ENCODE assay signal across 20 cellular contexts in the genomic region with DNA sequence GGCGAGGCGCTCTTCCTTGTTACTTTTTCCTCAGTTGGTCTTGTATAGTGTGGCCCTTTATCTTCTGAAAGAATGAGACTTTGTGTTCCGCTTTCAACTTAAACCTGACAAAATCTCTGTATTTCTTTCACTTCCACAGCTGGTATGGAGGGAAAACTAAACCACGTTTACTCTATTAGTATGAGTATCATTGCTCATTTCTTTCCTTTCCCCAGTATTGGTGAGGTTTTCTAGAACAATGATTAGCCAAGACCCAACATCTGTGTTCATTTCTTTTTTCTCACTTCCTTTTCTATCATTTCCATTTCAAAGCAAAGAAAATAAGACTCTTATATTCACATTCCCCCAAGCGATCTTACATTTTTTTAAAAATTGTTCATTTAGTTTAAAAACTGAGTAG.
DNase-seq lines count a peak whose midpoint lies in the region; ATAC-seq, FAIRE-seq and TF ChIP-seq lines count a peak whose summit lies in the region.
"Had no signal": no experiment of that assay in that cellular context is flagged by ENCODE, and none has a peak within 500 bp of the region (broad histone marks: within the 10 kb centered on the region; RNA-seq: fewer than 3 reads in every experiment).

No MANE protein-coding gene starts in this region.

- 33% methylated on average over 5 of the region's 5 CpGs for WGBS in GM12878 (ENCODE audit: insufficient coverage, insufficient replicate concordance, low lambda C conversion rate, missing lambda C conversion rate)

- H3K79me2 ChIP-seq in GM12878 (ENCODE audit: control insufficient read depth, insufficient read depth, low read length): no peaks in the 10 kb centered on the region

- ATAC-seq in GM18909 (IDR thresholded peaks at IDR 0.05; ENCODE audit: poor library complexity, unreplicated experiment): peak; percentile 98
- peak; percentile 85 for ATAC-seq in GM21576 (IDR thresholded peaks at IDR 0.05; ENCODE audit: unreplicated experiment)
- ATAC-seq in HG03095 (IDR thresholded peaks at IDR 0.05; ENCODE audit: unreplicated experiment): peak; percentile 88
- ATAC-seq in GM12878: peak; percentile 86
- no peak for ATAC-seq in CD8-positive, alpha-beta T cell
- no peak for ATAC-seq in activated CD4-positive, CD25-positive, alpha-beta regulatory T cell treated with anti-CD3 and anti-CD28 coated beads, Interleukin-2, amount 50 U/mL, for 24 hours
- ATAC-seq: activated CD8-positive, alpha-beta T cell treated with anti-CD3 and anti-CD28 coated beads for 36 hours; left colon; natural killer cell; right cardiac atrium had no signal

- H3K4me3 ChIP-seq in GM12878: no peak overlapping the region
- H3K4me3 ChIP-seq in CD8-positive, alpha-beta T cell (ENCODE audit: low read depth, low read length): no peak overlapping the region
- H3K4me3 ChIP-seq: BLaER1 had no signal

- peak; percentile 77 to 93 for TF ChIP-seq EP300 in GM12878 (IDR thresholded peaks at IDR 0.05; ENCODE audit: borderline replicate concordance in 1 of 2, control insufficient read depth in 1 of 2, low read depth in 2 of 2, low read length in 2 of 2)

- TF ChIP-seq CTCF in GM12878 (IDR thresholded peaks at IDR 0.05 in 2 of 3, conservative IDR thresholded peaks at IDR 0.05 in 1 of 3; ENCODE audit: control insufficient read depth in 2 of 3, extremely low read depth in 1 of 3, insufficient read depth in 1 of 3, low read depth in 3 of 3, low read length in 3 of 3): no peak
- no peak for TF ChIP-seq CTCF in CD8-positive, alpha-beta T cell (IDR thresholded peaks at IDR 0.05)

- no peak for TF ChIP-seq RAD21 in GM12878 (IDR thresholded peaks at IDR 0.05; ENCODE audit: insufficient read depth, low read depth, low read length)

- H3K36me3 Mint-ChIP-seq in CD8-positive, alpha-beta T cell: no peaks in the 10 kb centered on the region
- H3K36me3 Mint-ChIP-seq: activated naive CD4-positive, alpha-beta T cell treated with anti-CD3 and anti-CD28 coated beads, Interleukin-2, amount 50 U/mL, for 24 hours; natural killer cell had no signal

- POLR2A ChIA-PET in GM12878 (lab: Charles Lee): no interaction called here
- POLR2A ChIA-PET in CD8-positive, alpha-beta T cell (lab: Charles Lee): no interaction called here

- DNase-seq in GM12878 (ENCODE audit: low read depth, low spot score): peak; percentile 52
- DNase-seq in effector CD8-positive, alpha-beta T cell (lab: John Stamatoyannopoulos, UW): no peak
- DNase-seq in CD8-positive, alpha-beta T cell: no peak
- no peak for DNase-seq in GM03348 (ENCODE audit: low spot score)
- DNase-seq: activated CD8-positive, alpha-beta T cell treated with anti-CD3 and anti-CD28 coated beads for 36 hours; head of caudate nucleus; left colon; natural killer cell; NCI-H1048; NCI-H82; right cardiac atrium; Right ventricle myocardium superior had no signal

- H3K27ac ChIP-seq in GM12878 (ENCODE audit: control insufficient read depth, insufficient read depth): no peak overlapping the region
- H3K27ac ChIP-seq in CD8-positive, alpha-beta T cell (ENCODE audit: low read depth, low read length): no peak overlapping the region
- H3K27ac ChIP-seq: BLaER1 had no signal

- SMC1A ChIA-PET in GM12878 (lab: Charles Lee; ENCODE audit: uncharacterized antibody, unreplicated experiment): interaction anchor here (0.7 to 1.0 kb wide), 2 partner anchors 12 to 28 kb away, joined by 3 to 4 read pairs; no protein-coding TSS in a partner anchor

- H3K9ac ChIP-seq in GM12878 (ENCODE audit: control insufficient read depth, insufficient read depth, low read length): no peak overlapping the region
- H3K9ac ChIP-seq: BLaER1 had no signal

- H3K9me3 ChIP-seq in GM12878 (replicated peaks; ENCODE audit: control insufficient read depth, insufficient read depth, low read length): no peaks in the 10 kb centered on the region; the same call in 2 of the 3 replicates
- H3K9me3 ChIP-seq in CD8-positive, alpha-beta T cell (ENCODE audit: low read length): no peaks in the 10 kb centered on the region
- H3K9me3 ChIP-seq: BLaER1 had no signal

- no peak overlapping the region for H2AFZ ChIP-seq in GM12878 (ENCODE audit: control insufficient read depth, low read depth, low read length)

- RAD21 ChIA-PET in GM12878 (lab: Charles Lee; ENCODE audit: unreplicated experiment): interaction anchor here (0.6 kb wide), 1 partner anchor 24 kb away, joined by 3 read pairs; no protein-coding TSS in a partner anchor

- H3K36me3 ChIP-seq in GM12878 (ENCODE audit: control insufficient read depth in 2 of 2, insufficient read depth in 2 of 2, low read length in 1 of 2): no peaks in the 10 kb centered on the region
- H3K36me3 ChIP-seq in CD8-positive, alpha-beta T cell (ENCODE audit: insufficient read depth, low read length): no peaks in the 10 kb centered on the region
- H3K36me3 ChIP-seq: BLaER1 had no signal

- peaks cover 11% of the 10 kb centered on the region for H3K27me3 Mint-ChIP-seq in CD8-positive, alpha-beta T cell (ENCODE audit: low read depth)

- H3K4me2 ChIP-seq in GM12878 (ENCODE audit: control insufficient read depth, insufficient read depth): no peak overlapping the region
- H3K4me2 ChIP-seq: BLaER1 had no signal

- no peaks in the 10 kb centered on the region for H4K20me1 ChIP-seq in GM12878 (ENCODE audit: control insufficient read depth, insufficient read depth)
- H4K20me1 ChIP-seq: BLaER1 had no signal

- no TSS peak for BruUV-seq in GM12878 (replicated peaks; lab: Mats Ljungman, UMichigan)

- no peaks in the 10 kb centered on the region for H3K27me3 ChIP-seq in GM12878 (replicated peaks in 1 of 2; ENCODE audit: control insufficient read depth in 2 of 2, insufficient read depth in 2 of 2, low read length in 1 of 2)
- H3K27me3 ChIP-seq in CD8-positive, alpha-beta T cell (ENCODE audit: insufficient read depth, low read length): no peaks in the 10 kb centered on the region
- H3K27me3 ChIP-seq: BLaER1 had no signal

- in situ Hi-C loops in GM12878 (cut with MboI): no loop called here

- no peak overlapping the region for H3K4me3 Mint-ChIP-seq in CD8-positive, alpha-beta T cell
- H3K4me3 Mint-ChIP-seq: activated CD8-positive, alpha-beta T cell treated with anti-CD3 and anti-CD28 coated beads for 36 hours; activated naive CD4-positive, alpha-beta T cell treated with anti-CD3 and anti-CD28 coated beads, Interleukin-2, amount 50 U/mL, for 24 hours; central memory CD8-positive, alpha-beta T cell; natural killer cell had no signal

- H3K27ac Mint-ChIP-seq in CD8-positive, alpha-beta T cell: no peak overlapping the region
- H3K27ac Mint-ChIP-seq: activated CD8-positive, alpha-beta T cell treated with anti-CD3 and anti-CD28 coated beads for 36 hours; activated naive CD4-positive, alpha-beta T cell treated with anti-CD3 and anti-CD28 coated beads, Interleukin-2, amount 50 U/mL, for 24 hours; natural killer cell had no signal

- CTCF ChIA-PET in GM12878 (lab: Yijun Ruan, JAX): no interaction called here
- CTCF ChIA-PET in CD8-positive, alpha-beta T cell (lab: Charles Lee): no interaction called here

- peaks cover 4% of the 10 kb centered on the region for H3K4me1 ChIP-seq in GM12878 (ENCODE audit: control insufficient read depth, insufficient read depth, low read length)
- no peaks in the 10 kb centered on the region for H3K4me1 ChIP-seq in CD8-positive, alpha-beta T cell (ENCODE audit: insufficient read depth, low read length)

- FAIRE-seq in GM12878 (lab: Jason Lieb, UNC): peak; percentile 38
- FAIRE-seq: H1 had no signal

- intact Hi-C loops in GM12878 (cut with micrococcal nuclease; ENCODE audit: unreplicated experiment): loop anchor here (1.0 to 10.0 kb wide), 5 partner anchors 24 to 461 kb away; no protein-coding TSS in a partner anchor
- intact Hi-C loops in CD8-positive, alpha-beta T cell (cut with DNase I, micrococcal nuclease): no loop called here

- no peak for TF ChIP-seq POLR2A in GM12878 (IDR thresholded peaks at IDR 0.05; ENCODE audit: low read depth, low read length)

- H3K4me1 Mint-ChIP-seq in CD8-positive, alpha-beta T cell (ENCODE audit: low read depth): no peaks in the 10 kb centered on the region
- H3K4me1 Mint-ChIP-seq: activated naive CD4-positive, alpha-beta T cell treated with anti-CD3 and anti-CD28 coated beads, Interleukin-2, amount 50 U/mL, for 24 hours; central memory CD8-positive, alpha-beta T cell; natural killer cell had no signal

- H3K9me3 Mint-ChIP-seq in CD8-positive, alpha-beta T cell: no peaks in the 10 kb centered on the region
- H3K9me3 Mint-ChIP-seq: activated CD8-positive, alpha-beta T cell treated with anti-CD3 and anti-CD28 coated beads for 36 hours; activated naive CD4-positive, alpha-beta T cell treated with anti-CD3 and anti-CD28 coated beads, Interleukin-2, amount 50 U/mL, for 24 hours; central memory CD8-positive, alpha-beta T cell; natural killer cell had no signal

TF ChIP-seq in GM12878, 131 proteins besides CTCF, POLR2A, EP300 and RAD21 (continues in another document):
- TF ChIP-seq JUNB (IDR thresholded peaks at IDR 0.05) (peak; percentile 66), BHLHE40 (IDR thresholded peaks at IDR 0.05; ENCODE audit: borderline replicate concordance in 1 of 2, low read depth in 2 of 2, low read length in 1 of 2) (peak; percentile 39 to 45; a peak in 1 of 4 replicates), ASH2L (IDR thresholded peaks at IDR 0.05; ENCODE audit: borderline replicate concordance, low read depth) (no peak), TCF12 (IDR thresholded peaks at IDR 0.05; ENCODE audit: low read depth, low read length) (peak; percentile 46; the same call in 1 of the 2 replicates), JUND (IDR thresholded peaks at IDR 0.05; ENCODE audit: low read depth, low read length) (0 out of 2 replicates have a peak, but pooled peaks have one; percentile 13), DPF2 (IDR thresholded peaks at IDR 0.05) (peak; percentile 92), RUNX3 (IDR thresholded peaks at IDR 0.05; ENCODE audit: low read length) (peak; percentile 75), IKZF2 (IDR thresholded peaks at IDR 0.05) (peak; percentile 87 to 91), SUZ12 (IDR thresholded peaks at IDR 0.05; ENCODE audit: unreplicated experiment) (no peak), NFXL1 (IDR thresholded peaks at IDR 0.05; ENCODE audit: borderline replicate concordance) (no peak)
- TF ChIP-seq, protein P1, sequence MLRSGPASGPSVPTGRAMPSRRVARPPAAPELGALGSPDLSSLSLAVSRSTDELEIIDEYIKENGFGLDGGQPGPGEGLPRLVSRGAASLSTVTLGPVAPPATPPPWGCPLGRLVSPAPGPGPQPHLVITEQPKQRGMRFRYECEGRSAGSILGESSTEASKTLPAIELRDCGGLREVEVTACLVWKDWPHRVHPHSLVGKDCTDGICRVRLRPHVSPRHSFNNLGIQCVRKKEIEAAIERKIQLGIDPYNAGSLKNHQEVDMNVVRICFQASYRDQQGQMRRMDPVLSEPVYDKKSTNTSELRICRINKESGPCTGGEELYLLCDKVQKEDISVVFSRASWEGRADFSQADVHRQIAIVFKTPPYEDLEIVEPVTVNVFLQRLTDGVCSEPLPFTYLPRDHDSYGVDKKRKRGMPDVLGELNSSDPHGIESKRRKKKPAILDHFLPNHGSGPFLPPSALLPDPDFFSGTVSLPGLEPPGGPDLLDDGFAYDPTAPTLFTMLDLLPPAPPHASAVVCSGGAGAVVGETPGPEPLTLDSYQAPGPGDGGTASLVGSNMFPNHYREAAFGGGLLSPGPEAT (IDR thresholded peaks at IDR 0.05; ENCODE audit: low read depth): peak; percentile 68; the same call in 1 of the 2 replicates

Comparison
In these comparisons a context has a peak if more than half of its experiments do, and no peak if none do; other contexts are left out.
1. ATAC-seq: peak in GM18909 (single experiment), GM21576 (single experiment), HG03095 (single experiment) and GM12878 (single experiment); none in CD8-positive, alpha-beta T cell (single experiment) and activated CD4-positive, CD25-positive, alpha-beta regulatory T cell treated with anti-CD3 and anti-CD28 coated beads, Interleukin-2, amount 50 U/mL, for 24 hours (0 of 2).